8 cellular contexts compared by ENCODE assay signal in genomic region chr17:45228121-45228941, GRCh38.
A peak's percentile ranks its signal among the peaks of the same experiment; 100 is the strongest.
DNase-seq lines count a peak whose midpoint lies in the region; ATAC-seq lines count a peak whose summit lies in the region.

No MANE protein-coding gene starts in this region.

- ATAC-seq in HG02973 (IDR thresholded peaks at IDR 0.05; ENCODE audit: unreplicated experiment) (no peak), GM18873 (IDR thresholded peaks at IDR 0.05; ENCODE audit: low FRiP score, unreplicated experiment) (no peak)

- H3K27ac ChIP-seq in BLaER1 treated with 17β-estradiol and CSF1 and Interleukin-3, amounts not matched to agents 10 nM and 100 nM, result peak overlapping the region; percentile 90 to 100 (median 99)
- H3K27ac ChIP-seq in angular gyrus (ENCODE audit: low read depth, low read length), result peak overlapping the region; percentile 4
- H3K27ac ChIP-seq in muscle layer of duodenum (ENCODE audit: low read length), result peak overlapping the region; percentile 79

- peak; percentile 76 for DNase-seq in NAMALWA (ENCODE audit: low spot score)
- no peak for DNase-seq in NCI-H2227 (lab: John Stamatoyannopoulos, UW; ENCODE audit: unreplicated experiment)
- no peak for DNase-seq in amygdala (lab: John Stamatoyannopoulos, UW)

- no peaks in the 10 kb centered on the region for H3K27me3 ChIP-seq in BLaER1 treated with 17β-estradiol and CSF1 and Interleukin-3, amounts not matched to agents 10 nM and 100 nM
- no peaks in the 10 kb centered on the region for H3K27me3 ChIP-seq in muscle layer of duodenum (ENCODE audit: low read depth, low read length)

- H3K4me3 ChIP-seq in BLaER1 treated with 17β-estradiol and CSF1 and Interleukin-3, amounts not matched to agents 10 nM and 100 nM, result peak overlapping the region in 9 of 10 experiments; percentile 93 to 100 (median 98); a peak in 19 of 20 replicates
- peak overlapping the region; percentile 11 to 34 for H3K4me3 ChIP-seq in muscle layer of duodenum (ENCODE audit: low read depth in 1 of 2, low read length in 2 of 2)

- H4K20me1 ChIP-seq in BLaER1 treated with 17β-estradiol and CSF1 and Interleukin-3, amounts not matched to agents 10 nM and 100 nM, result peaks cover 3 to 27% (median 14%) of the 10 kb centered on the region in 11 experiments; a peak in 15 of 22 replicates

- peaks cover 14 to 56% (median 29%) of the 10 kb centered on the region in 11 experiments for H3K36me3 ChIP-seq in BLaER1 treated with 17β-estradiol and CSF1 and Interleukin-3, amounts not matched to agents 10 nM and 100 nM
- no peaks in the 10 kb centered on the region for H3K36me3 ChIP-seq in muscle layer of duodenum (ENCODE audit: control insufficient read depth in 1 of 2, insufficient read depth in 2 of 2, low read length in 2 of 2)

- H3K4me2 ChIP-seq in BLaER1 treated with 17β-estradiol and CSF1 and Interleukin-3, amounts not matched to agents 10 nM and 100 nM, result peak overlapping the region; percentile 98 to 100 (median 100)

- peak overlapping the region; percentile 90 to 99 (median 97) for H3K9ac ChIP-seq in BLaER1 treated with 17β-estradiol and CSF1 and Interleukin-3, amounts not matched to agents 10 nM and 100 nM

- no peaks in the 10 kb centered on the region for H3K9me3 ChIP-seq in BLaER1 treated with 17β-estradiol and CSF1 and Interleukin-3, amounts not matched to agents 10 nM and 100 nM (replicated peaks in 1 of 11)
- no peaks in the 10 kb centered on the region for H3K9me3 ChIP-seq in muscle layer of duodenum (ENCODE audit: control insufficient read depth in 1 of 2, low read length in 2 of 2)

- H3K4me1 ChIP-seq in BLaER1 treated with 17β-estradiol and CSF1 and Interleukin-3, amounts not matched to agents 10 nM and 100 nM, result peaks cover 91 to 100% (median 96%) of the 10 kb centered on the region in 10 experiments
- H3K4me1 ChIP-seq in muscle layer of duodenum (ENCODE audit: control insufficient read depth in 1 of 2, insufficient read depth in 2 of 2, low read length in 2 of 2), result peaks cover 27 to 31% of the 10 kb centered on the region in 2 donors

Comparison
In these comparisons a context has a peak if more than half of its experiments do, and no peak if none do; other contexts are left out.
1. H3K27ac ChIP-seq: peak in every context shown above with its lines; median percentile 99 in BLaER1 treated with 17β-estradiol and CSF1 and Interleukin-3, amounts not matched to agents 10 nM and 100 nM; 79 in muscle layer of duodenum; 4 in angular gyrus.